ENCODE assay signal across 17 cellular contexts in the genomic region with DNA sequence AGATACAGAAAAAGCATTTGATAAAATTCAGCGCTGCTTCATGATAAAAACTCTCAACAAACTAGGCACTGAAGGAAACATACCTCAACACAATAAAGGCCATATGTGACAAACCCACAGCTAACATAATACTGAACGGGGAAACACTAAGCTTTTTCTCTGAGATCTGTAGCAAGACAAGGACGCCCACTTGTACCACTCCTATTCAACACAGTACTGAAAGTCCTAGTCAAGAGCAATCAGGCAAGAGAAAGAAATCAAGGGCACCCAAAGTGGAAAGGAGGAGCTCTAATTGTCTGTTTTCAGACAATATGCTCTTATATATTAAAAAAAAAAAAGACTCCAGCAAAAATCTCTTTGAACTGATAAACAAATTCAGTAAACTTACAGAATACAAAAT.
"Had no signal": no experiment of that assay in that cellular context is flagged by ENCODE, and none has a peak within 500 bp of the region (broad histone marks: within the 10 kb centered on the region; RNA-seq: fewer than 3 reads in every experiment).

No MANE protein-coding gene starts in this region.

- H3K4me3 Mint-ChIP-seq: activated CD8-positive, alpha-beta memory T cell treated with anti-CD3 and anti-CD28 coated beads, Interleukin-2, amount 10 ng/mL, durations not matched to agents 7 days and 5 days; activated naive CD8-positive, alpha-beta T cell treated with anti-CD3 and anti-CD28 coated beads, Interleukin-2, amount 10 ng/mL, durations not matched to agents 7 days and 5 days; neural crest cell had no signal

- ATAC-seq: activated CD8-positive, alpha-beta memory T cell treated with anti-CD3 and anti-CD28 coated beads, Interleukin-2, amount 10 ng/mL, durations not matched to agents 7 days and 5 days; gastroesophageal sphincter; heart right ventricle; left colon; lower lobe of right lung had no signal

- H3K9me3 ChIP-seq: ascending aorta, gastroesophageal sphincter, lower lobe of right lung, sigmoid colon, thyroid gland had no signal

- H3K36me3 Mint-ChIP-seq: activated CD8-positive, alpha-beta memory T cell treated with anti-CD3 and anti-CD28 coated beads, Interleukin-2, amount 10 ng/mL, durations not matched to agents 7 days and 5 days; activated naive CD8-positive, alpha-beta T cell treated with anti-CD3 and anti-CD28 coated beads, Interleukin-2, amount 10 ng/mL, durations not matched to agents 7 days and 5 days had no signal

- H3K27ac ChIP-seq: ascending aorta, gastroesophageal sphincter, heart right ventricle, lower lobe of right lung, parathyroid adenoma, spleen, thyroid gland had no signal

- DNase-seq: activated CD4-positive, alpha-beta T cell treated with anti-CD3 and anti-CD28 coated beads, Interleukin-2, amount 50 U/mL, for 48 hours; activated CD4-positive, CD25-positive, alpha-beta regulatory T cell treated with anti-CD3 and anti-CD28 coated beads, Interleukin-2, amount 50 U/mL, for 72 hours; activated CD8-positive, alpha-beta memory T cell treated with anti-CD3 and anti-CD28 coated beads, Interleukin-2, amount 10 ng/mL, durations not matched to agents 7 days and 5 days; activated gamma-delta T cell; activated naive CD8-positive, alpha-beta T cell treated with anti-CD3 and anti-CD28 coated beads, Interleukin-2, amount 10 ng/mL, durations not matched to agents 7 days and 5 days; activated T-cell treated with anti-CD3 and anti-CD28 coated beads, Interleukin-2, amount 50 U/mL, for 1 hour; heart right ventricle; left colon; lower lobe of right lung; sigmoid colon; spleen; T1000; thyroid gland had no signal

- H3K9me3 Mint-ChIP-seq: activated naive CD8-positive, alpha-beta T cell treated with anti-CD3 and anti-CD28 coated beads, Interleukin-2, amount 10 ng/mL, durations not matched to agents 7 days and 5 days had no signal

- H3K27me3 ChIP-seq: ascending aorta, gastroesophageal sphincter, heart right ventricle, sigmoid colon, spleen, thyroid gland had no signal

- H3K27ac Mint-ChIP-seq: activated CD8-positive, alpha-beta memory T cell treated with anti-CD3 and anti-CD28 coated beads, Interleukin-2, amount 10 ng/mL, durations not matched to agents 7 days and 5 days; activated naive CD8-positive, alpha-beta T cell treated with anti-CD3 and anti-CD28 coated beads, Interleukin-2, amount 10 ng/mL, durations not matched to agents 7 days and 5 days had no signal
